8 cellular contexts compared by ENCODE assay signal in genomic region chr17:75827291-75828050, GRCh38. TPM values are rescaled to one million over a fixed set of nuclear protein-coding genes. Genes with fewer than 3 reads are reported as not detected.
DNase-seq lines count a peak whose midpoint lies in the region; ATAC-seq, FAIRE-seq and TF ChIP-seq lines count a peak whose summit lies in the region.

No MANE protein-coding gene starts in this region.

- CTCF ChIA-PET in CD4-positive, alpha-beta T cell (lab: Charles Lee) = interaction anchor here (0.7 to 5.9 kb wide), 6 partner anchors 27 to 74 kb away, joined by 3 to 51 read pairs (median 5); partner anchors contain the start of gene GALK1
- CTCF ChIA-PET in activated naive CD4-positive, alpha-beta T cell treated with anti-CD3 and anti-CD28 coated beads for 36 hours (lab: Charles Lee) = interaction anchor here (0.6 to 2.9 kb wide), 25 partner anchors 9 to 173 kb away, joined by 3 to 16 read pairs (median 4); partner anchors contain the start of genes CDK3, GALK1 and WBP2

- DNase-seq in CD4-positive, alpha-beta T cell = peak; percentile 30 to 72 (median 58)
- DNase-seq in HuH-7 (ENCODE audit: low spot score) = peak; percentile 96
- peak; percentile 68 for DNase-seq in RWPE2 (ENCODE audit: low spot score)
- peak; percentile 75 for DNase-seq in activated naive CD4-positive, alpha-beta T cell treated with anti-CD3 and anti-CD28 coated beads for 36 hours
- peak; percentile 75 to 85 for DNase-seq in frontal cortex (ENCODE audit: low spot score in 2 of 2)
- DNase-seq in pancreas = peak in 5 of 6 donors; percentile 51 to 86 (median 74)
- no peak for DNase-seq in GOT3 (lab: John Stamatoyannopoulos, UW)

- H3K27me3 ChIP-seq in CD4-positive, alpha-beta T cell (ENCODE audit: control insufficient read depth, insufficient read depth, low read length) = no peaks in the 10 kb centered on the region
- H3K27me3 ChIP-seq in RWPE2 (ENCODE audit: insufficient read depth, poor library complexity, severe bottlenecking) (no peaks in the 10 kb centered on the region), pancreas (no peaks in the 10 kb centered on the region)

- H3K4me3 ChIP-seq in RWPE2 (ENCODE audit: severe bottlenecking) (no peak overlapping the region), pancreas (peak overlapping the region in 1 of 4 donors; percentile 13), urinary bladder (ENCODE audit: low read depth, low read length) (peak overlapping the region; percentile 24)

- H3K4me3 Mint-ChIP-seq in CD4-positive, alpha-beta T cell = peak overlapping the region; percentile 34
- H3K4me3 Mint-ChIP-seq in activated naive CD4-positive, alpha-beta T cell treated with anti-CD3 and anti-CD28 coated beads for 36 hours = peak overlapping the region; percentile 29

- H3K4me1 ChIP-seq in RWPE2 (ENCODE audit: insufficient read depth, poor library complexity, severe bottlenecking) = peaks cover 9% of the 10 kb centered on the region
- H3K4me1 ChIP-seq in pancreas = peaks cover 6 to 15% (median 6%) of the 10 kb centered on the region in 3 donors
- no peaks in the 10 kb centered on the region for H3K4me1 ChIP-seq in urinary bladder (ENCODE audit: insufficient read depth)

- peak overlapping the region; percentile 86 for H3K27ac Mint-ChIP-seq in CD4-positive, alpha-beta T cell
- H3K27ac Mint-ChIP-seq in activated naive CD4-positive, alpha-beta T cell treated with anti-CD3 and anti-CD28 coated beads for 36 hours = peak overlapping the region; percentile 80

- H3K4me1 Mint-ChIP-seq in CD4-positive, alpha-beta T cell (ENCODE audit: low read depth) = peaks cover 17% of the 10 kb centered on the region
- peaks cover 18% of the 10 kb centered on the region for H3K4me1 Mint-ChIP-seq in activated naive CD4-positive, alpha-beta T cell treated with anti-CD3 and anti-CD28 coated beads for 36 hours (ENCODE audit: low read depth)

- H3K27ac ChIP-seq in CD4-positive, alpha-beta T cell (ENCODE audit: low read depth, low read length) = peak overlapping the region; percentile 39
- no peak overlapping the region for H3K27ac ChIP-seq in RWPE2 (ENCODE audit: poor library complexity, severe bottlenecking)
- peak overlapping the region; percentile 4 to 67 (median 46) for H3K27ac ChIP-seq in pancreas
- peak overlapping the region; percentile 41 for H3K27ac ChIP-seq in urinary bladder (ENCODE audit: low read depth)

- 27 to 32% methylated on average over 22 of the region's 22 CpGs for WGBS in pancreas, 2 donors
- 23% methylated on average over 22 of the region's 22 CpGs for WGBS in urinary bladder

- no peaks in the 10 kb centered on the region for H3K27me3 Mint-ChIP-seq in CD4-positive, alpha-beta T cell
- H3K27me3 Mint-ChIP-seq in activated naive CD4-positive, alpha-beta T cell treated with anti-CD3 and anti-CD28 coated beads for 36 hours (ENCODE audit: low read depth) = no peaks in the 10 kb centered on the region

- intact Hi-C loops in CD4-positive, alpha-beta T cell (cut with DNase I, micrococcal nuclease) = loop anchor here in 1 of 2 experiments (2.0 to 5.0 kb wide), 3 partner anchors 40 to 75 kb away; partner anchors contain the start of gene GALK1
- intact Hi-C loops in activated naive CD4-positive, alpha-beta T cell treated with anti-CD3 and anti-CD28 coated beads for 36 hours (cut with micrococcal nuclease) = loop anchor here (2.0 kb wide), 2 partner anchors 49 to 63 kb away; partner anchors contain the start of gene GALK1
- intact Hi-C loops in pancreas (cut with DNase I) = loop anchor here in 1 of 3 donors (5.0 kb wide), 1 partner anchor 70 kb away; no protein-coding TSS in a partner anchor

- peaks cover 19% of the 10 kb centered on the region for H3K36me3 ChIP-seq in RWPE2 (ENCODE audit: low read depth)
- H3K36me3 ChIP-seq in pancreas = peaks cover 0 to 9% (median 6%) of the 10 kb centered on the region in 3 donors
- no peaks in the 10 kb centered on the region for H3K36me3 ChIP-seq in urinary bladder (ENCODE audit: insufficient read depth)

- TF ChIP-seq CTCF in CD4-positive, alpha-beta T cell (IDR thresholded peaks at IDR 0.05) = peak; percentile 84
- TF ChIP-seq CTCF in RWPE2 (IDR thresholded peaks at IDR 0.05; ENCODE audit: poor library complexity, severe bottlenecking) (peak; percentile 57), pancreas (IDR thresholded peaks at IDR 0.05) (peak; percentile 28 to 63 (median 47))

- no peaks in the 10 kb centered on the region for H3K9me3 ChIP-seq in CD4-positive, alpha-beta T cell (ENCODE audit: control insufficient read depth, low read length)
- H3K9me3 ChIP-seq in RWPE2 (ENCODE audit: severe bottlenecking) = no peaks in the 10 kb centered on the region
- no peaks in the 10 kb centered on the region for H3K9me3 ChIP-seq in pancreas

- POLR2A ChIA-PET in CD4-positive, alpha-beta T cell (lab: Charles Lee) = interaction anchor here (0.8 to 3.8 kb wide), 14 partner anchors 16 to 74 kb away, joined by 3 to 36 read pairs (median 4); partner anchors contain the start of genes GALK1, TRIM47, UNC13D and UNK

- peak; percentile 76 for ATAC-seq in CD4-positive, alpha-beta T cell (ENCODE audit: poor library complexity)
- ATAC-seq in RWPE2 (ENCODE audit: low read depth) (peak; percentile 50), pancreas (peak; percentile 53 to 78 (median 75))

- peaks cover 26% of the 10 kb centered on the region for H3K36me3 Mint-ChIP-seq in CD4-positive, alpha-beta T cell (ENCODE audit: low read depth)
- peaks cover 10% of the 10 kb centered on the region for H3K36me3 Mint-ChIP-seq in activated naive CD4-positive, alpha-beta T cell treated with anti-CD3 and anti-CD28 coated beads for 36 hours (ENCODE audit: low read depth)

- no peaks in the 10 kb centered on the region for H3K9me3 Mint-ChIP-seq in CD4-positive, alpha-beta T cell
- H3K9me3 Mint-ChIP-seq in activated naive CD4-positive, alpha-beta T cell treated with anti-CD3 and anti-CD28 coated beads for 36 hours = no peaks in the 10 kb centered on the region

- no peak for FAIRE-seq in frontal cortex (lab: Jason Lieb, UNC)
- no peak for FAIRE-seq in pancreas (lab: Jason Lieb, UNC)

RNA-seq across cellular contexts. Expression of gene UNC13D, which starts 16.7 kb away (rescaled TPM):
- 100 to 1,000 TPM; 110 to 112 TPM for total RNA-seq in CD4-positive, alpha-beta T cell
- total RNA-seq in activated naive CD4-positive, alpha-beta T cell treated with anti-CD3 and anti-CD28 coated beads for 36 hours = 10 to 100 TPM; 98.5 to 99.1 TPM
- total RNA-seq in frontal cortex (0.41 TPM), pancreas (10 to 100 TPM in 3 of 6 donors, 1 to 10 TPM in 3; 4.7 to 23.6 (median 10.0) TPM), urinary bladder (10.6 TPM)
- polyA plus RNA-seq in pancreas (10 to 100 TPM; 17.9 to 29.0 TPM), urinary bladder (13.0 TPM)

RNA-seq across cellular contexts. Expression of gene WBP2, which starts 27.7 kb away (rescaled TPM):
- 100 to 1,000 TPM in 1 of 2 experiments, 10 to 100 TPM in 1; 98.5 to 114 TPM for total RNA-seq in CD4-positive, alpha-beta T cell
- 10 to 100 TPM; 65.0 to 68.7 TPM for total RNA-seq in activated naive CD4-positive, alpha-beta T cell treated with anti-CD3 and anti-CD28 coated beads for 36 hours
- 22.0 TPM for total RNA-seq in frontal cortex
- 10 to 100 TPM; 56.0 to 83.5 (median 62.9) TPM for total RNA-seq in pancreas
- 100 to 1,000 TPM in 1 of 2 donors, 10 to 100 TPM in 1; 95.0 to 106 TPM for polyA plus RNA-seq in pancreas
- 16.2 TPM for total RNA-seq in urinary bladder
- polyA plus RNA-seq in urinary bladder = 142 TPM

RNA-seq across cellular contexts. Expression of gene UNK, which starts 42.9 kb away (rescaled TPM):
- 10 to 100 TPM; 33.7 to 36.1 TPM for total RNA-seq in CD4-positive, alpha-beta T cell
- total RNA-seq in activated naive CD4-positive, alpha-beta T cell treated with anti-CD3 and anti-CD28 coated beads for 36 hours = 10 to 100 TPM; 19.1 to 21.4 TPM
- total RNA-seq in frontal cortex = 21.2 TPM
- 10 to 100 TPM; 12.8 to 18.0 (median 14.0) TPM for total RNA-seq in pancreas
- 10 to 100 TPM; 28.7 to 28.9 TPM for polyA plus RNA-seq in pancreas
- total RNA-seq in urinary bladder = 58.1 TPM
- 29.1 TPM for polyA plus RNA-seq in urinary bladder

RNA-seq across cellular contexts. Expression of gene TRIM47, which starts 50.9 kb away (rescaled TPM):
- 1 to 10 TPM; 2.3 to 2.8 TPM for total RNA-seq in CD4-positive, alpha-beta T cell
- 1 to 10 TPM; 8.1 to 9.6 TPM for total RNA-seq in activated naive CD4-positive, alpha-beta T cell treated with anti-CD3 and anti-CD28 coated beads for 36 hours
- total RNA-seq in frontal cortex (13.9 TPM), pancreas (10 to 100 TPM in 4 of 6 donors, 1 to 10 TPM in 2; 4.2 to 58.2 (median 17.6) TPM), urinary bladder (28.9 TPM)
- polyA plus RNA-seq in pancreas (10 to 100 TPM; 34.1 to 35.9 TPM), urinary bladder (55.8 TPM)
